In genomic region chr19:35043906-35044305, GRCh38 we compare ENCODE assay signal across 16 cellular contexts. TPM values are rescaled to one million over a fixed set of nuclear protein-coding genes. Genes with fewer than 3 reads are reported as not detected.
DNase-seq lines count a peak whose midpoint lies in the region; ATAC-seq, FAIRE-seq and TF ChIP-seq lines count a peak whose summit lies in the region.
"Had no signal": no experiment of that assay in that cellular context is flagged by ENCODE, and none has a peak within 500 bp of the region (broad histone marks: within the 10 kb centered on the region; RNA-seq: fewer than 3 reads in every experiment).

No MANE protein-coding gene starts in this region.

- WGBS in liver, result 42% methylated on average over 14 of the region's 14 CpGs

- H3K36me3 ChIP-seq in liver (ENCODE audit: control insufficient read depth in 4 of 4, insufficient read depth in 3 of 4, low read depth in 1 of 4, low read length in 3 of 4), result peaks cover 0 to 2% (median 0%) of the 10 kb centered on the region in 4 donors
- H3K36me3 ChIP-seq in CD4-positive, alpha-beta memory T cell (ENCODE audit: insufficient read depth, low read length), result no peaks in the 10 kb centered on the region
- H3K36me3 ChIP-seq: tibial nerve had no signal

- no peak for ATAC-seq in central memory CD8-positive, alpha-beta T cell (replicated peaks; ENCODE audit: extremely low read depth, poor library complexity, severe bottlenecking)
- ATAC-seq in stimulated activated effector memory CD8-positive, alpha-beta T cell treated with anti-CD3 and anti-CD28 coated beads, Interleukin-12 subunit alpha, Interleukin-12 subunit beta, amount 100 ng/mL, for 72 hours, result no peak
- ATAC-seq: stimulated activated naive CD8-positive, alpha-beta T cell treated with anti-CD3 and anti-CD28 coated beads, Interleukin-15, Interleukin-2, amounts not matched to agents 100 U/mL and 50 U/mL, for 24 hours had no signal

- POLR2A ChIA-PET in CD4-positive, alpha-beta memory T cell (lab: Charles Lee; ENCODE audit: partially characterized antibody), result interaction anchor here (1.3 to 2.1 kb wide), 6 partner anchors 14 to 47 kb away, joined by 3 to 15 read pairs (median 5); partner anchors contain the start of gene SCN1B

- H3K4me1 Mint-ChIP-seq in central memory CD8-positive, alpha-beta T cell, result peaks cover 27% of the 10 kb centered on the region
- peaks cover 48% of the 10 kb centered on the region for H3K4me1 Mint-ChIP-seq in stimulated activated effector memory CD8-positive, alpha-beta T cell treated with anti-CD3 and anti-CD28 coated beads, Interleukin-12 subunit alpha, Interleukin-12 subunit beta, amount 100 ng/mL, for 72 hours
- peaks cover 22 to 37% (median 27%) of the 10 kb centered on the region in 4 donors for H3K4me1 Mint-ChIP-seq in CD4-positive, alpha-beta memory T cell

- peak overlapping the region; percentile 34 to 74 for H3K9ac ChIP-seq in liver (ENCODE audit: low read depth in 1 of 2, low read length in 2 of 2)
- H3K9ac ChIP-seq: parathyroid adenoma had no signal

- H3K4me3 ChIP-seq in liver (ENCODE audit: low read depth in 1 of 3, low read length in 3 of 3), result peak overlapping the region; percentile 63 to 78 (median 76)
- H3K4me3 ChIP-seq in CD4-positive, alpha-beta memory T cell (ENCODE audit: low read length in 2 of 2), result no peak overlapping the region
- H3K4me3 ChIP-seq: SK-N-MC, tibial nerve had no signal

- no peaks in the 10 kb centered on the region for H3K9me3 ChIP-seq in liver (ENCODE audit: control insufficient read depth in 4 of 4, low read length in 3 of 4)
- no peaks in the 10 kb centered on the region for H3K9me3 ChIP-seq in CD4-positive, alpha-beta memory T cell (ENCODE audit: control insufficient read depth in 1 of 2, low read length in 2 of 2)
- H3K9me3 ChIP-seq: tibial nerve had no signal

- intact Hi-C loops in CD4-positive, alpha-beta memory T cell (cut with micrococcal nuclease), result loop anchor here (1.0 to 5.0 kb wide), 2 partner anchors 42 to 71 kb away; partner anchors contain the start of gene GRAMD1A

- FAIRE-seq in HTR-8/SVneo (lab: Jason Lieb, UNC), result peak; percentile 4

- CTCF ChIA-PET in CD4-positive, alpha-beta memory T cell (lab: Charles Lee; ENCODE audit: partially characterized antibody), result interaction anchor here (0.7 to 7.7 kb wide), 26 partner anchors 9 to 206 kb away, joined by 3 to 54 read pairs (median 6); no protein-coding TSS in a partner anchor

- no peak for TF ChIP-seq CTCF in liver (IDR thresholded peaks at IDR 0.05; ENCODE audit: low read depth, low read length, missing input control)

- TF ChIP-seq RAD21 in liver (IDR thresholded peaks at IDR 0.05), result no peak

- H3K4me3 Mint-ChIP-seq in central memory CD8-positive, alpha-beta T cell, result peak overlapping the region; percentile 35
- H3K4me3 Mint-ChIP-seq in stimulated activated effector memory CD8-positive, alpha-beta T cell treated with anti-CD3 and anti-CD28 coated beads, Interleukin-12 subunit alpha, Interleukin-12 subunit beta, amount 100 ng/mL, for 72 hours, result no peak overlapping the region
- H3K4me3 Mint-ChIP-seq in CD4-positive, alpha-beta memory T cell, result no peak overlapping the region
- H3K4me3 Mint-ChIP-seq: activated T-helper 1 cell treated with anti-CD3 and anti-CD28 coated beads, Interleukin-12 subunit alpha, Interleukin-12 subunit beta, Interleukin-2, Interleukin-4 antibody, amounts not matched to agents 30 ng/mL and 10 ng/mL and 1 ng/mL, durations not matched to agents 14 hours and 24 hours and 36 hours had no signal

- H3K27me3 ChIP-seq in liver (ENCODE audit: control insufficient read depth in 4 of 4, insufficient read depth in 4 of 4, low read length in 3 of 4), result no peaks in the 10 kb centered on the region
- no peaks in the 10 kb centered on the region for H3K27me3 ChIP-seq in CD4-positive, alpha-beta memory T cell (ENCODE audit: insufficient read depth, low read length)
- H3K27me3 ChIP-seq: tibial nerve had no signal

- peak overlapping the region; percentile 93 to 98 for H3K27ac ChIP-seq in liver (ENCODE audit: low read depth in 1 of 2, low read length in 2 of 2)
- H3K27ac ChIP-seq in CD4-positive, alpha-beta memory T cell (ENCODE audit: low read depth, low read length), result no peak overlapping the region
- H3K27ac ChIP-seq: epithelial cell of prostate, parathyroid adenoma, SK-N-MC had no signal

- H3K4me1 ChIP-seq in liver (ENCODE audit: control insufficient read depth in 4 of 4, insufficient read depth in 4 of 4, low read length in 3 of 4), result peaks cover 26 to 86% (median 55%) of the 10 kb centered on the region in 4 donors
- H3K4me1 ChIP-seq in CD4-positive, alpha-beta memory T cell (ENCODE audit: insufficient read depth, low read length), result peaks cover 32% of the 10 kb centered on the region

- H3K27me3 Mint-ChIP-seq in central memory CD8-positive, alpha-beta T cell, result no peaks in the 10 kb centered on the region
- H3K27me3 Mint-ChIP-seq in CD4-positive, alpha-beta memory T cell, result peaks cover 6 to 8% of the 10 kb centered on the region in 2 donors

- peaks cover 15% of the 10 kb centered on the region for H3K36me3 Mint-ChIP-seq in central memory CD8-positive, alpha-beta T cell (ENCODE audit: insufficient read depth)
- H3K36me3 Mint-ChIP-seq in stimulated activated effector memory CD8-positive, alpha-beta T cell treated with anti-CD3 and anti-CD28 coated beads, Interleukin-12 subunit alpha, Interleukin-12 subunit beta, amount 100 ng/mL, for 72 hours, result no peaks in the 10 kb centered on the region
- H3K36me3 Mint-ChIP-seq in CD4-positive, alpha-beta memory T cell, result no peaks in the 10 kb centered on the region

- H3K9me3 Mint-ChIP-seq in central memory CD8-positive, alpha-beta T cell, result no peaks in the 10 kb centered on the region
- no peaks in the 10 kb centered on the region for H3K9me3 Mint-ChIP-seq in stimulated activated effector memory CD8-positive, alpha-beta T cell treated with anti-CD3 and anti-CD28 coated beads, Interleukin-12 subunit alpha, Interleukin-12 subunit beta, amount 100 ng/mL, for 72 hours
- H3K9me3 Mint-ChIP-seq in CD4-positive, alpha-beta memory T cell, result no peaks in the 10 kb centered on the region
- H3K9me3 Mint-ChIP-seq: activated T-helper 1 cell treated with anti-CD3 and anti-CD28 coated beads, Interleukin-12 subunit alpha, Interleukin-12 subunit beta, Interleukin-2, Interleukin-4 antibody, amounts not matched to agents 30 ng/mL and 10 ng/mL and 1 ng/mL, durations not matched to agents 14 hours and 24 hours and 36 hours had no signal

- DNase-seq in HTR-8/SVneo (ENCODE audit: insufficient read length, low spot score), result no peak
- DNase-seq in central memory CD8-positive, alpha-beta T cell (ENCODE audit: low spot score in 2 of 2), result no peak
- no peak for DNase-seq in stimulated activated effector memory CD8-positive, alpha-beta T cell treated with anti-CD3 and anti-CD28 coated beads, Interleukin-12 subunit alpha, Interleukin-12 subunit beta, amount 100 ng/mL, for 72 hours (ENCODE audit: low spot score in 2 of 2)
- no peak for DNase-seq in hypothalamus (lab: John Stamatoyannopoulos, UW)
- DNase-seq in CD4-positive, alpha-beta memory T cell, result no peak
- DNase-seq in stimulated activated CD4-positive, alpha-beta T cell treated with anti-CD3 and anti-CD28 coated beads, Interleukin-2, amount 100 ng/mL, for 48 hours, result no peak
- DNase-seq: NCI-H2081 treated with DMSO at 0.1 percent for 48 hours, NCI-H446 treated with DMSO at 0.1 percent for 48 hours had no signal

- peak overlapping the region; percentile 44 for H3K27ac Mint-ChIP-seq in central memory CD8-positive, alpha-beta T cell (ENCODE audit: low read depth)
- peak overlapping the region; percentile 72 for H3K27ac Mint-ChIP-seq in stimulated activated effector memory CD8-positive, alpha-beta T cell treated with anti-CD3 and anti-CD28 coated beads, Interleukin-12 subunit alpha, Interleukin-12 subunit beta, amount 100 ng/mL, for 72 hours
- H3K27ac Mint-ChIP-seq in CD4-positive, alpha-beta memory T cell, result peak overlapping the region in 1 of 7 donors; percentile 66
- H3K27ac Mint-ChIP-seq: activated T-helper 1 cell treated with anti-CD3 and anti-CD28 coated beads, Interleukin-12 subunit alpha, Interleukin-12 subunit beta, Interleukin-2, Interleukin-4 antibody, amounts not matched to agents 30 ng/mL and 10 ng/mL and 1 ng/mL, durations not matched to agents 14 hours and 24 hours and 36 hours had no signal

TF ChIP-seq in liver, 16 proteins besides CTCF, POLR2A, EP300 and RAD21 (continues in another document):
- TF ChIP-seq RXRA (IDR thresholded peaks at IDR 0.05), result no peak
- no peak for TF ChIP-seq JUND (IDR thresholded peaks at IDR 0.05)
- no peak for TF ChIP-seq EGR1 (IDR thresholded peaks at IDR 0.05; ENCODE audit: low read depth in 2 of 2)
- TF ChIP-seq HNF4A (conservative IDR thresholded peaks at IDR 0.05), result no peak
- TF ChIP-seq ZBTB33 (IDR thresholded peaks at IDR 0.05), result no peak
- TF ChIP-seq ATF3 (IDR thresholded peaks at IDR 0.05), result no peak

RNA-seq across cellular contexts. Expression of gene HPN, which starts 2.4 kb away (rescaled TPM):
- total RNA-seq in liver, result 100 to 1,000 TPM; 130 to 239 TPM
- polyA plus RNA-seq in liver, result 100 to 1,000 TPM; 430 to 535 TPM
- under 1 TPM in 1 of 2 experiments, not detected in 1; 0.15 TPM for total RNA-seq in CD4-positive, alpha-beta memory T cell
- under 1 TPM in 1 of 2 donors, not detected in 1; 0.57 TPM for polyA plus RNA-seq in CD4-positive, alpha-beta memory T cell
- total RNA-seq: activated T-helper 1 cell treated with anti-CD3 and anti-CD28 coated beads, Interleukin-12 subunit alpha, Interleukin-12 subunit beta, Interleukin-2, Interleukin-4 antibody, amounts not matched to agents 30 ng/mL and 10 ng/mL and 1 ng/mL, durations not matched to agents 14 hours and 24 hours and 36 hours had no signal
- polyA plus RNA-seq: keratinocyte had no signal

RNA-seq across cellular contexts. Expression of gene SCN1B, which starts 13.6 kb away (rescaled TPM):
- total RNA-seq in liver, result 1 to 10 TPM; 2.0 to 4.9 TPM
- polyA plus RNA-seq in liver, result 1 to 10 TPM; 1.6 to 5.8 TPM
- 1 to 10 TPM; 1.4 to 1.5 TPM for total RNA-seq in CD4-positive, alpha-beta memory T cell
- under 1 TPM in 1 of 2 donors, not detected in 1; 0.64 TPM for polyA plus RNA-seq in CD4-positive, alpha-beta memory T cell

RNA-seq across cellular contexts. Expression of gene GRAMD1A, which starts 43.8 kb away (rescaled TPM):
- total RNA-seq in liver, result 10 to 100 TPM; 12.5 to 14.1 TPM
- polyA plus RNA-seq in liver, result 1 to 10 TPM; 8.6 to 9.9 TPM
- total RNA-seq in CD4-positive, alpha-beta memory T cell, result 100 to 1,000 TPM; 205 to 221 TPM
- polyA plus RNA-seq in CD4-positive, alpha-beta memory T cell, result 10 to 100 TPM; 16.3 to 55.4 TPM

Comparison
In these comparisons a context has a peak if more than half of its experiments do, and no peak if none do; other contexts are left out.
1. H3K4me3 ChIP-seq: peak in liver (3 of 3); none in CD4-positive, alpha-beta memory T cell (0 of 2).
2. RNA of gene HPN, which starts 2.4 kb away (total RNA-seq): 130 to 239 TPM in liver; 0.15 TPM in CD4-positive, alpha-beta memory T cell; every median in the first group is over 100 times any median in the second.
3. RNA of gene GRAMD1A, which starts 43.8 kb away (total RNA-seq): 205 to 221 TPM in CD4-positive, alpha-beta memory T cell; 12.5 to 14.1 TPM in liver; every median in the first group is over 10 times any median in the second.